Comparison of ENCODE assay signal across 29 cellular contexts in genomic region chr15:77045985-77046384, GRCh38. TPM values are rescaled to one million over a fixed set of nuclear protein-coding genes. Genes with fewer than 3 reads are reported as not detected.
"Had no signal": no experiment of that assay in that cellular context is flagged by ENCODE, and none has a peak within 500 bp of the region (broad histone marks: within the 10 kb centered on the region; RNA-seq: fewer than 3 reads in every experiment).

No MANE protein-coding gene starts in this region.

- ATAC-seq: heart right ventricle; left lobe of liver; mucosa of descending colon; natural killer cell treated with Interleukin-12 subunit alpha and Interleukin-12 subunit beta and Interleukin-15 and Interleukin-18, amount 100 ng/mL, for 72 hours; pancreas; right lobe of liver; stimulated activated naive B cell treated with anti-CD40 and anti-IgM and Interleukin-4, amounts not matched to agents 10 μg/mL and 1 μg/mL and 100 μg/mL, for 72 hours had no signal

- H3K4me1 ChIP-seq: pancreas, right lobe of liver, uterus had no signal

- H3K36me3 ChIP-seq: neutrophil, uterus had no signal

- H3K27me3 Mint-ChIP-seq: naive B cell; natural killer cell treated with Interleukin-12 subunit alpha and Interleukin-12 subunit beta and Interleukin-15 and Interleukin-18, amount 100 ng/mL, for 72 hours; progenitor cell of endocrine pancreas; stimulated activated naive B cell treated with anti-CD40 and anti-IgM and Interleukin-4, amounts not matched to agents 10 μg/mL and 1 μg/mL and 100 μg/mL, for 72 hours; stimulated activated naive CD8-positive, alpha-beta T cell treated with anti-CD3 and anti-CD28 coated beads, Interleukin-15, Interleukin-2, amounts not matched to agents 100 ng/mL and 50 ng/mL, for 24 hours had no signal

- H3K27ac Mint-ChIP-seq: mesothelial cell of epicardium had no signal

- H3K4me3 Mint-ChIP-seq: mesothelial cell of epicardium; natural killer cell treated with Interleukin-12 subunit alpha and Interleukin-12 subunit beta and Interleukin-15 and Interleukin-18, amount 100 ng/mL, for 72 hours; stimulated activated naive B cell treated with anti-CD40 and anti-IgM and Interleukin-4, amounts not matched to agents 10 μg/mL and 1 μg/mL and 100 μg/mL, for 72 hours; stimulated activated naive CD8-positive, alpha-beta T cell treated with anti-CD3 and anti-CD28 coated beads, Interleukin-15, Interleukin-2, amounts not matched to agents 100 ng/mL and 50 ng/mL, for 24 hours had no signal

- H3K27me3 ChIP-seq: dorsolateral prefrontal cortex, heart right ventricle, neutrophil, pancreas, right lobe of liver, tibial nerve, upper lobe of left lung, uterus had no signal

- H3K9me3 Mint-ChIP-seq: mesothelial cell of epicardium; naive B cell; natural killer cell treated with Interleukin-12 subunit alpha and Interleukin-12 subunit beta and Interleukin-15 and Interleukin-18, amount 100 ng/mL, for 72 hours; neural crest cell; stimulated activated naive B cell treated with anti-CD40 and anti-IgM and Interleukin-4, amounts not matched to agents 10 μg/mL and 1 μg/mL and 100 μg/mL, for 72 hours; stimulated activated naive CD8-positive, alpha-beta T cell treated with anti-CD3 and anti-CD28 coated beads, Interleukin-15, Interleukin-2, amounts not matched to agents 100 ng/mL and 50 ng/mL, for 24 hours had no signal

- H3K9me3 ChIP-seq: mucosa of descending colon, neutrophil, pancreas, thoracic aorta, tibial nerve, upper lobe of left lung, uterus had no signal

- H3K27ac ChIP-seq: heart right ventricle, pancreas, right lobe of liver, thoracic aorta, upper lobe of left lung, uterus had no signal

- DNase-seq: dorsolateral prefrontal cortex; effector CD4-positive, alpha-beta T cell; foreskin fibroblast; glutamatergic neuron; heart right ventricle; hippocampal formation; islet precursor cell; mesenchymal stem cell; mucosa of descending colon; naive B cell; pancreas; right lobe of liver; stimulated activated CD4-positive, alpha-beta T cell treated with anti-CD3 and anti-CD28 coated beads, Interleukin-12 subunit alpha, Interleukin-12 subunit beta, amount 100 ng/mL, for 4 hours; stimulated activated CD4-positive, alpha-beta T cell treated with anti-CD3 and anti-CD28 coated beads, Interleukin-1b, Interleukin-23, amount 100 ng/mL, for 48 hours; stimulated activated CD4-positive, alpha-beta T cell treated with anti-CD3 and anti-CD28 coated beads, Interleukin-4, amount 100 ng/mL, for 24 hours; stimulated activated naive B cell treated with anti-CD40 and anti-IgM and Interleukin-4, amounts not matched to agents 10 μg/mL and 1 μg/mL and 100 μg/mL, for 72 hours; upper lobe of left lung; uterus had no signal

- H3K4me3 ChIP-seq: dorsolateral prefrontal cortex, heart right ventricle, lung, mucosa of descending colon, pancreas, right lobe of liver, smooth muscle cell, thoracic aorta, tibial nerve, upper lobe of left lung, uterus had no signal

RNA-seq across cellular contexts. Expression of gene PSTPIP1, which starts 51.1 kb away (rescaled TPM):
- total RNA-seq: mesothelial cell of epicardium, progenitor cell of endocrine pancreas, smooth muscle cell had no signal
